Comparison of ENCODE assay signal across 8 cellular contexts in genomic region chr1:23799570-23800395, GRCh38. TPM values are rescaled to one million over a fixed set of nuclear protein-coding genes. Genes with fewer than 3 reads are reported as not detected.
DNase-seq lines count a peak whose midpoint lies in the region; ATAC-seq, FAIRE-seq and TF ChIP-seq lines count a peak whose summit lies in the region.

No MANE protein-coding gene starts in this region.

- ATAC-seq in HG03432 (IDR thresholded peaks at IDR 0.05; ENCODE audit: unreplicated experiment), result peak; percentile 18

- no peak for TF ChIP-seq RAD21 in H1 (IDR thresholded peaks at IDR 0.05 in 1 of 2, conservative IDR thresholded peaks at IDR 0.05 in 1 of 2; ENCODE audit: low read depth in 2 of 2, low read length in 2 of 2)

- peaks cover 16% of the 10 kb centered on the region for H3K4me1 Mint-ChIP-seq in T-helper 1 cell treated with Interleukin-12 subunit alpha and Interleukin-12 subunit beta and Interleukin-4 antibody, amounts not matched to agents 30 μg/mL and 1 μg/mL, for 36 hours (ENCODE audit: low read depth)
- H3K4me1 Mint-ChIP-seq in mesothelial cell of epicardium (peaks cover 15% of the 10 kb centered on the region), type B pancreatic cell (ENCODE audit: unreplicated experiment) (peaks cover 8% of the 10 kb centered on the region)

- H4K5ac ChIP-seq in H1 (ENCODE audit: insufficient read length, low read depth, low read length), result peak overlapping the region; percentile 21

- H3K14ac ChIP-seq in H1 (ENCODE audit: insufficient read length), result no peak overlapping the region

- H3K27ac ChIP-seq in A673 (ENCODE audit: low read depth, low read length, poor library complexity, severe bottlenecking) (peak overlapping the region; percentile 85), H1 (ENCODE audit: low read depth, low read length) (no peak overlapping the region)

- TF ChIP-seq POLR2A in H1 (IDR thresholded peaks at IDR 0.05; ENCODE audit: control extremely low read depth in 1 of 2, low read depth in 2 of 2, low read length in 2 of 2), result no peak

- no TSS peak for BruUV-seq in A673 (replicated peaks; lab: Mats Ljungman, UMichigan)

- no peaks in the 10 kb centered on the region for H3K27me3 ChIP-seq in A673 (replicated peaks; ENCODE audit: insufficient read depth, low read depth, low read length, poor library complexity)
- no peaks in the 10 kb centered on the region; a peak in 1 of 7 replicates for H3K27me3 ChIP-seq in H1 (replicated peaks in 1 of 4; ENCODE audit: control insufficient read depth in 3 of 4, extremely low read depth in 1 of 4, insufficient read depth in 3 of 4, low read length in 3 of 4)

- H3K9ac ChIP-seq in H1 (replicated peaks in 1 of 4; ENCODE audit: extremely low read depth in 1 of 4, low read depth in 3 of 4, low read length in 3 of 4), result peak overlapping the region; percentile 33 to 82 (median 45)

- DNase-seq in A673 (ENCODE audit: low spot score) (no peak), GM13977 (ENCODE audit: low spot score) (peak; percentile 72), H1 (ENCODE audit: low read depth in 1 of 2, low spot score in 2 of 2) (peak in 1 of 2 experiments; percentile 68), mesothelial cell of epicardium (ENCODE audit: low spot score in 2 of 2, unreplicated experiment in 2 of 2) (peak in 1 of 2 experiments; percentile 62), type B pancreatic cell (ENCODE audit: extremely low spot score, unreplicated experiment) (no peak), cerebellar cortex (ENCODE audit: low spot score) (no peak)

- in situ Hi-C loops in GM13977 (cut with MboI; ENCODE audit: low pct_unique_long_range_greater_than_20kb, low sequenced_read_pairs, unreplicated experiment), result no loop called here

- WGBS in H1 (ENCODE audit: extremely low coverage in 1 of 2, insufficient coverage in 1 of 2, insufficient read length in 1 of 2, insufficient replicate concordance in 2 of 2, low coverage in 1 of 2, low lambda C conversion rate in 2 of 2, missing lambda C conversion rate in 1 of 2), 2 experiments, result 2% methylated on average over 29 of the region's 47 CpGs; no CpG with 5 or more reads in 1 of the 2 experiments

- H4K91ac ChIP-seq in H1 (replicated peaks; ENCODE audit: insufficient read length, low read length), result peak overlapping the region; percentile 79

- no peaks in the 10 kb centered on the region for H3K27me3 Mint-ChIP-seq in T-helper 1 cell treated with Interleukin-12 subunit alpha and Interleukin-12 subunit beta and Interleukin-4 antibody, amounts not matched to agents 30 μg/mL and 1 μg/mL, for 36 hours (ENCODE audit: low read depth)
- no peaks in the 10 kb centered on the region for H3K27me3 Mint-ChIP-seq in mesothelial cell of epicardium (ENCODE audit: low read depth)
- H3K27me3 Mint-ChIP-seq in type B pancreatic cell, result no peaks in the 10 kb centered on the region

- H2BK15ac ChIP-seq in H1 (ENCODE audit: low read length), result peak overlapping the region; percentile 90; the same call in 1 of the 2 replicates

- H3K4me3 ChIP-seq in A673 (ENCODE audit: low read depth, low read length, poor library complexity, severe bottlenecking) (peak overlapping the region; percentile 79), H1 (ENCODE audit: extremely low read depth in 1 of 4, insufficient read depth in 2 of 4, low read depth in 3 of 4, low read length in 4 of 4) (peak overlapping the region; percentile 57 to 81 (median 70))

- H4K20me1 ChIP-seq in H1 (replicated peaks in 1 of 2; ENCODE audit: control insufficient read depth in 1 of 2, insufficient read depth in 2 of 2, low read length in 2 of 2), result peaks cover 2 to 4% of the 10 kb centered on the region in 2 experiments

- TF ChIP-seq EP300 in H1 (IDR thresholded peaks at IDR 0.05; ENCODE audit: borderline replicate concordance in 1 of 2, low read depth in 2 of 2, low read length in 2 of 2), result no peak

- FAIRE-seq in H1 (lab: Jason Lieb, UNC), result no peak

- peaks cover 16% of the 10 kb centered on the region for H3K23me2 ChIP-seq in H1 (ENCODE audit: low read depth, low read length)

- peaks cover 19% of the 10 kb centered on the region for H3K36me3 Mint-ChIP-seq in T-helper 1 cell treated with Interleukin-12 subunit alpha and Interleukin-12 subunit beta and Interleukin-4 antibody, amounts not matched to agents 30 μg/mL and 1 μg/mL, for 36 hours (ENCODE audit: low read depth)
- H3K36me3 Mint-ChIP-seq in mesothelial cell of epicardium (peaks cover 4% of the 10 kb centered on the region), type B pancreatic cell (peaks cover 5% of the 10 kb centered on the region)

- H2AK5ac ChIP-seq in H1 (ENCODE audit: low read depth, low read length), result no peak overlapping the region

- peak overlapping the region; percentile 83 for H3K18ac ChIP-seq in H1 (ENCODE audit: extremely low read depth, low read length)

- peak overlapping the region; percentile 79; the same call in 1 of the 2 replicates for H2BK5ac ChIP-seq in H1 (ENCODE audit: low read depth, low read length)

- H3K4ac ChIP-seq in H1 (replicated peaks; ENCODE audit: insufficient read length, low read depth, low read length), result no peak overlapping the region

- H3K9me3 ChIP-seq in A673 (ENCODE audit: low read depth, low read length, poor library complexity, severe bottlenecking), result no peaks in the 10 kb centered on the region
- no peaks in the 10 kb centered on the region for H3K9me3 ChIP-seq in H1 (ENCODE audit: insufficient read depth in 2 of 2, low read depth in 1 of 2, low read length in 1 of 2)

- no peaks in the 10 kb centered on the region for H3K79me2 ChIP-seq in H1 (ENCODE audit: control insufficient read depth in 1 of 2, insufficient read depth in 2 of 2, low read length in 2 of 2)

- POLR2A ChIA-PET in A673 (lab: Charles Lee; ENCODE audit: low non-redundant PET), result interaction anchor here (0.6 kb wide), 1 partner anchor 52 kb away, joined by 3 read pairs; no protein-coding TSS in a partner anchor
- POLR2A ChIA-PET in H1 (lab: Charles Lee; ENCODE audit: partially characterized antibody), result interaction anchor here (0.6 to 16.2 kb wide), 15 partner anchors 8 to 352 kb away, joined by 3 to 192 read pairs (median 4); partner anchors contain the start of genes HMGCL, LYPLA2, PITHD1 and PNRC2

- H3K4me3 Mint-ChIP-seq in T-helper 1 cell treated with Interleukin-12 subunit alpha and Interleukin-12 subunit beta and Interleukin-4 antibody, amounts not matched to agents 30 μg/mL and 1 μg/mL, for 36 hours, result peak overlapping the region; percentile 94
- H3K4me3 Mint-ChIP-seq in mesothelial cell of epicardium (peak overlapping the region; percentile 76), type B pancreatic cell (peak overlapping the region; percentile 98)

- intact Hi-C loops in A673 (cut with micrococcal nuclease; ENCODE audit: unreplicated experiment), result no loop called here

- H3K23ac ChIP-seq in H1 (ENCODE audit: insufficient read length), result no peak overlapping the region

- H3K9me3 Mint-ChIP-seq in T-helper 1 cell treated with Interleukin-12 subunit alpha and Interleukin-12 subunit beta and Interleukin-4 antibody, amounts not matched to agents 30 μg/mL and 1 μg/mL, for 36 hours, result no peaks in the 10 kb centered on the region
- H3K9me3 Mint-ChIP-seq in mesothelial cell of epicardium (no peaks in the 10 kb centered on the region), type B pancreatic cell (no peaks in the 10 kb centered on the region)

- H3K4me1 ChIP-seq in A673 (ENCODE audit: insufficient read depth, low read length, poor library complexity, severe bottlenecking), result peaks cover 18% of the 10 kb centered on the region
- peaks cover 0 to 12% (median 9%) of the 10 kb centered on the region in 4 experiments; a peak in 5 of 7 replicates for H3K4me1 ChIP-seq in H1 (replicated peaks in 1 of 4; ENCODE audit: control insufficient read depth in 3 of 4, insufficient read depth in 4 of 4, low read length in 3 of 4)

- H3K56ac ChIP-seq in H1 (replicated peaks; ENCODE audit: insufficient read length, low read depth, low read length), result peak overlapping the region; percentile 52

- TF ChIP-seq CTCF in A673 (conservative IDR thresholded peaks at IDR 0.05; ENCODE audit: low read depth, low read length), result no peak
- TF ChIP-seq CTCF in GM13977 (IDR thresholded peaks at IDR 0.05; ENCODE audit: extremely low read depth, insufficient read depth, missing control alignments), result no peak
- no peak for TF ChIP-seq CTCF in H1 (IDR thresholded peaks at IDR 0.05; ENCODE audit: control extremely low read depth in 1 of 3, insufficient read depth in 1 of 3, low read depth in 1 of 3, low read length in 3 of 3)
- no peak for TF ChIP-seq CTCF in mesothelial cell of epicardium (IDR thresholded peaks at IDR 0.05; ENCODE audit: unreplicated experiment)
- no peak for TF ChIP-seq CTCF in type B pancreatic cell (conservative IDR thresholded peaks at IDR 0.05)

- H2BK120ac ChIP-seq in H1 (replicated peaks; ENCODE audit: low read depth, low read length), result peak overlapping the region; percentile 69

- no peak overlapping the region for H2AFZ ChIP-seq in H1 (ENCODE audit: low read length)

- H4K8ac ChIP-seq in H1 (ENCODE audit: extremely low read depth, insufficient read depth, low read length), result peak overlapping the region; percentile 28; the same call in 1 of the 2 replicates

- peak overlapping the region; percentile 89 to 95 for H3K4me2 ChIP-seq in H1 (ENCODE audit: insufficient read depth in 1 of 2, low read depth in 2 of 2, low read length in 2 of 2)

- no peaks in the 10 kb centered on the region for H3K79me1 ChIP-seq in H1 (ENCODE audit: low read depth, low read length)

- CTCF ChIA-PET in A673 (lab: Charles Lee), result interaction anchor here (0.5 kb wide), 1 partner anchor 10 kb away, joined by 3 read pairs; no protein-coding TSS in a partner anchor
- CTCF ChIA-PET in H1 (lab: Charles Lee; ENCODE audit: partially characterized antibody), result interaction anchor here (1.4 to 5.3 kb wide), 9 partner anchors 10 to 117 kb away, joined by 3 to 66 read pairs (median 6); no protein-coding TSS in a partner anchor

- H2BK12ac ChIP-seq in H1 (ENCODE audit: low read depth, low read length), result peak overlapping the region; percentile 53; the same call in 1 of the 2 replicates

- no peak overlapping the region for H2BK20ac ChIP-seq in H1 (ENCODE audit: low read length)

- H3K36me3 ChIP-seq in A673 (ENCODE audit: insufficient read depth, low read length, poor library complexity, severe bottlenecking), result peaks cover 19% of the 10 kb centered on the region
- H3K36me3 ChIP-seq in H1 (ENCODE audit: control insufficient read depth in 2 of 4, insufficient read depth in 4 of 4, low read length in 3 of 4), result peaks cover 6 to 19% (median 16%) of the 10 kb centered on the region in 4 experiments; a peak in 5 of 8 replicates

- H3K27ac Mint-ChIP-seq in T-helper 1 cell treated with Interleukin-12 subunit alpha and Interleukin-12 subunit beta and Interleukin-4 antibody, amounts not matched to agents 30 μg/mL and 1 μg/mL, for 36 hours, result peak overlapping the region; percentile 93
- peak overlapping the region; percentile 88 for H3K27ac Mint-ChIP-seq in mesothelial cell of epicardium
- peak overlapping the region; percentile 98 for H3K27ac Mint-ChIP-seq in type B pancreatic cell

RNA-seq across cellular contexts. Expression of gene GALE, which starts 0.8 kb away (rescaled TPM):
- total RNA-seq in A673 (2021) (42.7 and 49.3 TPM in 2 replicates), mesothelial cell of epicardium (22.5 to 26.9 TPM (median 26.9 TPM) in 3 replicates), type B pancreatic cell (ENCODE audit: low replicate concordance) (39.0 and 47.7 TPM in 2 replicates)
- total RNA-seq in H1 (2021; fragmentation: NEBNext Ultra II Directional; extraction: Animal tissue kit (Norgen Biotek cat#: 25700)), result 26.0 and 29.9 TPM in 2 replicates
- 33.9 and 36.1 TPM in 2 replicates for polyA plus RNA-seq in H1 (2011; rRNA removed)
- 44.1 TPM for polyA plus RNA-seq in H1 (2011; cell fraction: cytosol; rRNA removed)
- polyA plus RNA-seq in H1 (2011; cell fraction: nucleus; rRNA removed), result 49.2 TPM
- polyA plus RNA-seq in H1 (2012, experiment 1 of 2), result 19.7 to 30.9 TPM (median 30.0 TPM) in 4 replicates
- 31.2 TPM for polyA plus RNA-seq in H1 (2012, experiment 2 of 2)
- 34.2 TPM for polyA plus RNA-seq in H1 (2013, experiment 1 of 2)
- polyA plus RNA-seq in H1 (2013, experiment 2 of 2), result 33.2 TPM
- 12.4 and 16.0 TPM in 2 replicates for polyA minus RNA-seq in H1 (2011; rRNA and poly(A)+ RNA removed)
- polyA minus RNA-seq in H1 (2011; cell fraction: cytosol; rRNA and poly(A)+ RNA removed), result 6.8 TPM
- 15.4 TPM for polyA minus RNA-seq in H1 (2011; cell fraction: nucleus; rRNA and poly(A)+ RNA removed)

RNA-seq across cellular contexts. Expression of gene LYPLA2, which starts 8.8 kb away (rescaled TPM):
- 54.5 and 66.2 TPM in 2 replicates for total RNA-seq in A673 (2021)
- 138 and 152 TPM in 2 replicates for total RNA-seq in H1 (2021; fragmentation: NEBNext Ultra II Directional; extraction: Animal tissue kit (Norgen Biotek cat#: 25700))
- 211 and 231 TPM in 2 replicates for polyA plus RNA-seq in H1 (2011; rRNA removed)
- 199 TPM for polyA plus RNA-seq in H1 (2011; cell fraction: cytosol; rRNA removed)
- polyA plus RNA-seq in H1 (2011; cell fraction: nucleus; rRNA removed), result 248 TPM
- polyA plus RNA-seq in H1 (2012, experiment 1 of 2), result 137 to 167 TPM (median 164 TPM) in 4 replicates
- 182 TPM for polyA plus RNA-seq in H1 (2012, experiment 2 of 2)
- 108 TPM for polyA plus RNA-seq in H1 (2013, experiment 1 of 2)
- 112 TPM for polyA plus RNA-seq in H1 (2013, experiment 2 of 2)
- polyA minus RNA-seq in H1 (2011; rRNA and poly(A)+ RNA removed), result 85.0 and 94.2 TPM in 2 replicates
- 102 TPM for polyA minus RNA-seq in H1 (2011; cell fraction: cytosol; rRNA and poly(A)+ RNA removed)
- 48.5 TPM for polyA minus RNA-seq in H1 (2011; cell fraction: nucleus; rRNA and poly(A)+ RNA removed)
- total RNA-seq in mesothelial cell of epicardium, result 75.5 to 79.1 TPM (median 76.3 TPM) in 3 replicates
- total RNA-seq in type B pancreatic cell (ENCODE audit: low replicate concordance), result 83.6 and 113 TPM in 2 replicates

RNA-seq across cellular contexts. Expression of gene PITHD1, which starts 21.6 kb away (rescaled TPM):
- 63.8 and 78.9 TPM in 2 replicates for total RNA-seq in A673 (2021)
- total RNA-seq in H1 (2021; fragmentation: NEBNext Ultra II Directional; extraction: Animal tissue kit (Norgen Biotek cat#: 25700)), result 65.0 and 68.8 TPM in 2 replicates
- polyA plus RNA-seq in H1 (2011; rRNA removed), result 50.4 and 67.4 TPM in 2 replicates
- 74.7 TPM for polyA plus RNA-seq in H1 (2011; cell fraction: cytosol; rRNA removed)
- 24.3 TPM for polyA plus RNA-seq in H1 (2011; cell fraction: nucleus; rRNA removed)
- 58.6 to 81.9 TPM (median 63.5 TPM) in 4 replicates for polyA plus RNA-seq in H1 (2012, experiment 1 of 2)
- polyA plus RNA-seq in H1 (2012, experiment 2 of 2), result 36.7 TPM
- polyA plus RNA-seq in H1 (2013, experiment 1 of 2), result 29.8 TPM
- 29.8 TPM for polyA plus RNA-seq in H1 (2013, experiment 2 of 2)
- 18.5 and 21.2 TPM in 2 replicates for polyA minus RNA-seq in H1 (2011; rRNA and poly(A)+ RNA removed)
- polyA minus RNA-seq in H1 (2011; cell fraction: cytosol; rRNA and poly(A)+ RNA removed), result 20.4 TPM
- 16.2 TPM for polyA minus RNA-seq in H1 (2011; cell fraction: nucleus; rRNA and poly(A)+ RNA removed)
- 52.1 to 53.9 TPM (median 52.7 TPM) in 3 replicates for total RNA-seq in mesothelial cell of epicardium
- 71.1 and 113 TPM in 2 replicates for total RNA-seq in type B pancreatic cell (ENCODE audit: low replicate concordance)

RNA-seq across cellular contexts. Expression of gene HMGCL, which starts 25.4 kb away (rescaled TPM):
- 13.9 and 17.1 TPM in 2 replicates for total RNA-seq in A673 (2021)
- 13.7 and 15.6 TPM in 2 replicates for total RNA-seq in H1 (2021; fragmentation: NEBNext Ultra II Directional; extraction: Animal tissue kit (Norgen Biotek cat#: 25700))
- 19.5 and 24.3 TPM in 2 replicates for polyA plus RNA-seq in H1 (2011; rRNA removed)
- polyA plus RNA-seq in H1 (2011; cell fraction: cytosol; rRNA removed), result 29.3 TPM
- polyA plus RNA-seq in H1 (2011; cell fraction: nucleus; rRNA removed), result 24.5 TPM
- polyA plus RNA-seq in H1 (2012, experiment 1 of 2), result 13.8 to 24.3 TPM (median 19.2 TPM) in 4 replicates
- 14.1 TPM for polyA plus RNA-seq in H1 (2012, experiment 2 of 2)
- polyA plus RNA-seq in H1 (2013, experiment 1 of 2), result 11.2 TPM
- 9.9 TPM for polyA plus RNA-seq in H1 (2013, experiment 2 of 2)
- polyA minus RNA-seq in H1 (2011; rRNA and poly(A)+ RNA removed), result 15.8 and 24.2 TPM in 2 replicates
- polyA minus RNA-seq in H1 (2011; cell fraction: cytosol; rRNA and poly(A)+ RNA removed), result 10.4 TPM
- polyA minus RNA-seq in H1 (2011; cell fraction: nucleus; rRNA and poly(A)+ RNA removed), result 11.8 TPM
- 27.4 to 30.7 TPM (median 29.2 TPM) in 3 replicates for total RNA-seq in mesothelial cell of epicardium
- total RNA-seq in type B pancreatic cell (ENCODE audit: low replicate concordance), result 33.7 and 35.8 TPM in 2 replicates

RNA-seq across cellular contexts. Expression of gene ELOA, which starts 56.5 kb away (rescaled TPM):
- total RNA-seq in A673 (2021) (66.3 and 69.8 TPM in 2 replicates), mesothelial cell of epicardium (28.4 to 31.5 TPM (median 30.4 TPM) in 3 replicates), type B pancreatic cell (ENCODE audit: low replicate concordance) (39.6 and 44.3 TPM in 2 replicates)
- total RNA-seq in H1 (2021; fragmentation: NEBNext Ultra II Directional; extraction: Animal tissue kit (Norgen Biotek cat#: 25700)), result 56.9 and 61.1 TPM in 2 replicates
- polyA plus RNA-seq in H1 (2011; rRNA removed), result 12.3 and 15.7 TPM in 2 replicates
- polyA plus RNA-seq in H1 (2011; cell fraction: cytosol; rRNA removed), result 17.2 TPM
- polyA plus RNA-seq in H1 (2011; cell fraction: nucleus; rRNA removed), result 18.4 TPM
- polyA plus RNA-seq in H1 (2012, experiment 1 of 2), result 30.4 to 40.8 TPM (median 33.7 TPM) in 4 replicates
- polyA plus RNA-seq in H1 (2012, experiment 2 of 2), result 10.1 TPM
- polyA plus RNA-seq in H1 (2013, experiment 1 of 2), result 37.0 TPM
- 37.5 TPM for polyA plus RNA-seq in H1 (2013, experiment 2 of 2)
- 22.7 and 25.6 TPM in 2 replicates for polyA minus RNA-seq in H1 (2011; rRNA and poly(A)+ RNA removed)
- 22.4 TPM for polyA minus RNA-seq in H1 (2011; cell fraction: cytosol; rRNA and poly(A)+ RNA removed)
- polyA minus RNA-seq in H1 (2011; cell fraction: nucleus; rRNA and poly(A)+ RNA removed), result 18.6 TPM
